In genomic region chr11:62622476-62622875, GRCh38 we compare ENCODE assay signal across 8 cellular contexts. TPM values are rescaled to one million over a fixed set of nuclear protein-coding genes. Genes with fewer than 3 reads are reported as not detected.
A peak's percentile ranks its signal among the peaks of the same experiment; 100 is the strongest.
DNase-seq lines count a peak whose midpoint lies in the region; ATAC-seq and TF ChIP-seq lines count a peak whose summit lies in the region.

No MANE protein-coding gene starts in this region.

- WGBS in adipose tissue, 3 donors = 63 to 82% (median 69%) methylated on average over 3 of the region's 3 CpGs
- WGBS in right lobe of liver (ENCODE audit: insufficient coverage, low coverage, low lambda C conversion rate, missing lambda C conversion rate) = 57% methylated on average over 3 of the region's 3 CpGs

- H3K9me3 Mint-ChIP-seq in activated CD4-positive, alpha-beta T cell treated with anti-CD3 and anti-CD28 coated beads for 36 hours (ENCODE audit: low read depth) = no peaks in the 10 kb centered on the region

- peaks cover 0 to 8% (median 4%) of the 10 kb centered on the region in 4 donors for H3K4me1 ChIP-seq in right lobe of liver

- no peaks in the 10 kb centered on the region for H3K9me3 ChIP-seq in right lobe of liver

- H3K4me3 ChIP-seq in right lobe of liver = peak overlapping the region in 2 of 3 donors; percentile 74 to 76

- no peak for TF ChIP-seq CTCF in right lobe of liver (IDR thresholded peaks at IDR 0.05)

- POLR2A ChIA-PET in activated CD4-positive, alpha-beta T cell treated with anti-CD3 and anti-CD28 coated beads for 36 hours (lab: Charles Lee) = interaction anchor here (0.6 to 3.2 kb wide), 11 partner anchors 11 to 229 kb away, joined by 3 to 16 read pairs (median 6); partner anchors contain the start of genes C11orf98, CSKMT, GANAB and HNRNPUL2

- peak overlapping the region; percentile 94 for H3K27ac Mint-ChIP-seq in activated CD4-positive, alpha-beta T cell treated with anti-CD3 and anti-CD28 coated beads for 36 hours

- H3K27me3 Mint-ChIP-seq in activated CD4-positive, alpha-beta T cell treated with anti-CD3 and anti-CD28 coated beads for 36 hours = no peaks in the 10 kb centered on the region

- H3K4me3 Mint-ChIP-seq in activated CD4-positive, alpha-beta T cell treated with anti-CD3 and anti-CD28 coated beads for 36 hours = peak overlapping the region; percentile 92

- DNase-seq in activated CD4-positive, alpha-beta T cell treated with anti-CD3 and anti-CD28 coated beads for 36 hours = no peak
- no peak for DNase-seq in activated CD4-positive, alpha-beta T cell treated with anti-CD3 and anti-CD28 coated beads, Interleukin-2, amount 50 U/mL, for 4 hours
- DNase-seq in right lobe of liver (no peak), substantia nigra (lab: John Stamatoyannopoulos, UW) (no peak), midbrain (lab: John Stamatoyannopoulos, UW) (no peak), SKM-1 (lab: John Stamatoyannopoulos, UW; ENCODE audit: unreplicated experiment) (no peak)

- ATAC-seq in activated CD4-positive, alpha-beta T cell treated with anti-CD3 and anti-CD28 coated beads for 36 hours = no peak
- ATAC-seq in right lobe of liver = no peak
- ATAC-seq in HG02852 (IDR thresholded peaks at IDR 0.05; ENCODE audit: unreplicated experiment) = no peak

- H3K36me3 Mint-ChIP-seq in activated CD4-positive, alpha-beta T cell treated with anti-CD3 and anti-CD28 coated beads for 36 hours (ENCODE audit: low read depth) = peaks cover 33% of the 10 kb centered on the region

- H3K27me3 ChIP-seq in right lobe of liver = no peaks in the 10 kb centered on the region

- peaks cover 0 to 26% (median 13%) of the 10 kb centered on the region in 4 donors for H3K36me3 ChIP-seq in right lobe of liver

- H3K4me1 Mint-ChIP-seq in activated CD4-positive, alpha-beta T cell treated with anti-CD3 and anti-CD28 coated beads for 36 hours = peaks cover 27% of the 10 kb centered on the region

- TF ChIP-seq POLR2A in right lobe of liver (IDR thresholded peaks at IDR 0.05) = no peak

- CTCF ChIA-PET in activated CD4-positive, alpha-beta T cell treated with anti-CD3 and anti-CD28 coated beads for 36 hours (lab: Charles Lee) = interaction anchor here (0.7 to 2.9 kb wide), 7 partner anchors 10 to 57 kb away, joined by 3 to 14 read pairs (median 6); partner anchors contain the start of genes EML3, GANAB, ROM1 and TUT1

- H3K27ac ChIP-seq in adipose tissue (ENCODE audit: low read depth, low read length) = peak overlapping the region; percentile 71
- H3K27ac ChIP-seq in right lobe of liver = peak overlapping the region; percentile 60 to 76 (median 61)
- H3K27ac ChIP-seq in substantia nigra (ENCODE audit: low read depth, low read length, poor library complexity, severe bottlenecking) = peak overlapping the region; percentile 53

- intact Hi-C loops in activated CD4-positive, alpha-beta T cell treated with anti-CD3 and anti-CD28 coated beads for 36 hours (cut with DNase I, micrococcal nuclease) = loop anchor here (1.0 kb wide), 11 partner anchors 10 to 830 kb away; partner anchors contain the start of genes EML3 (in 2 of the 2), TUT1 (in 2 of the 2), C11orf98 (in 1 of the 2) and CSKMT (in 1 of the 2)
- intact Hi-C loops in right lobe of liver (cut with DNase I) = no loop called here

RNA-seq across cellular contexts. Expression of gene B3GAT3, which starts 0.7 kb away (rescaled TPM):
- 10 to 100 TPM; 48.7 to 57.5 TPM for total RNA-seq in activated CD4-positive, alpha-beta T cell treated with anti-CD3 and anti-CD28 coated beads for 36 hours
- 10 to 100 TPM; 25.0 to 42.7 (median 39.8) TPM for polyA plus RNA-seq in adipose tissue
- total RNA-seq in right lobe of liver = 10 to 100 TPM; 17.1 to 32.8 (median 23.4) TPM

RNA-seq across cellular contexts. Expression of gene ROM1, which starts 9.4 kb away (rescaled TPM):
- total RNA-seq in activated CD4-positive, alpha-beta T cell treated with anti-CD3 and anti-CD28 coated beads for 36 hours = 1 to 10 TPM; 1.5 to 1.9 TPM
- 10 to 100 TPM in 2 of 3 donors, 1 to 10 TPM in 1; 3.6 to 25.6 (median 21.1) TPM for polyA plus RNA-seq in adipose tissue
- total RNA-seq in right lobe of liver = 1 to 10 TPM; 1.1 to 2.9 (median 1.2) TPM

RNA-seq across cellular contexts. Expression of gene EML3, which starts 9.9 kb away (rescaled TPM):
- 100 to 1,000 TPM; 101 to 112 TPM for total RNA-seq in activated CD4-positive, alpha-beta T cell treated with anti-CD3 and anti-CD28 coated beads for 36 hours
- polyA plus RNA-seq in adipose tissue = 100 to 1,000 TPM in 1 of 3 donors, 10 to 100 TPM in 2; 23.6 to 103 (median 79.4) TPM
- total RNA-seq in right lobe of liver = 10 to 100 TPM; 19.1 to 36.4 (median 22.7) TPM

RNA-seq across cellular contexts. Expression of gene MTA2, which starts 20.8 kb away (rescaled TPM):
- 100 to 1,000 TPM; 159 to 179 TPM for total RNA-seq in activated CD4-positive, alpha-beta T cell treated with anti-CD3 and anti-CD28 coated beads for 36 hours
- polyA plus RNA-seq in adipose tissue = 10 to 100 TPM; 17.3 to 72.4 (median 48.1) TPM
- total RNA-seq in right lobe of liver = 10 to 100 TPM; 20.0 to 38.0 (median 31.8) TPM

RNA-seq across cellular contexts. Expression of gene GANAB, which starts 23.9 kb away (rescaled TPM):
- total RNA-seq in activated CD4-positive, alpha-beta T cell treated with anti-CD3 and anti-CD28 coated beads for 36 hours = 100 to 1,000 TPM; 208 to 218 TPM
- polyA plus RNA-seq in adipose tissue = 100 to 1,000 TPM in 1 of 3 donors, 10 to 100 TPM in 2; 61.7 to 122 (median 86.9) TPM
- 100 to 1,000 TPM; 131 to 237 (median 201) TPM for total RNA-seq in right lobe of liver

Comparison
In these comparisons a context has a peak if more than half of its experiments do, and no peak if none do; other contexts are left out.
1. intact Hi-C loops: an anchor here in activated CD4-positive, alpha-beta T cell treated with anti-CD3 and anti-CD28 coated beads for 36 hours (1.0 kb wide); none called in right lobe of liver.